ENCODE assay signal across 9 cellular contexts in the genomic region with DNA sequence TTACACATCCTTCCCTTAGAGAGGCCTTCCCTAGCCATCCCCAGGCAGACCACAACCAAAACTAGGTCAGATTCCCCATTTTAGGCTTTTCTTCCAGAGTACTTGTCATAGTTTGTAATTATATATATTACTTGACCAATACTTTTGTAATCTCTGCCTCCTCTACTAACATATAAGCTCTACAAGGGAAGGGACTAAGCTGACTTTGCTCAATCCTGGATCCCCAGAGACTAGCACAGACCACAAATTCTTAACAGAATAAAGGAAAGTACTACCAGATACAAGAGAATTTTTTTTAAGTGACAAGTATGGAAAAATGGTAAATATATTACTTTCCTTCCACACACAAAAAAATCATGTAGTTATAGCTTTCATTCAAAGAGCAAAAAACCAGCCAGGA. TPM values are rescaled to one million over a fixed set of nuclear protein-coding genes. Genes with fewer than 3 reads are reported as not detected.
DNase-seq lines count a peak whose midpoint lies in the region; ATAC-seq and TF ChIP-seq lines count a peak whose summit lies in the region.
"Had no signal": no experiment of that assay in that cellular context is flagged by ENCODE, and none has a peak within 500 bp of the region (broad histone marks: within the 10 kb centered on the region; RNA-seq: fewer than 3 reads in every experiment).

No MANE protein-coding gene starts in this region.

- intact Hi-C loops in activated CD4-positive, alpha-beta T cell treated with anti-CD3 and anti-CD28 coated beads, Interleukin-2, amount 10 ng/mL, durations not matched to agents 24 days and 14 days (cut with micrococcal nuclease), result loop anchor here (2.0 to 5.0 kb wide), 3 partner anchors 42 to 239 kb away; a partner anchor contains a TSS
- intact Hi-C loops in gastrocnemius medialis (cut with DNase I; ENCODE audit: low total_unique reads) (loop anchor here (2.0 to 10.0 kb wide), 3 partner anchors 49 to 175 kb away; a partner anchor contains a TSS), mucosa of descending colon (cut with DNase I, micrococcal nuclease) (no loop called here)

- H3K4me1 Mint-ChIP-seq in activated CD4-positive, alpha-beta T cell treated with anti-CD3 and anti-CD28 coated beads, Interleukin-2, amount 10 ng/mL, durations not matched to agents 24 days and 14 days, result peaks cover 26% of the 10 kb centered on the region

- H3K4me3 Mint-ChIP-seq in activated CD4-positive, alpha-beta T cell treated with anti-CD3 and anti-CD28 coated beads, Interleukin-2, amount 10 ng/mL, durations not matched to agents 24 days and 14 days, result peak overlapping the region; percentile 99

- H3K27me3 ChIP-seq in gastrocnemius medialis (no peaks in the 10 kb centered on the region), gastroesophageal sphincter (no peaks in the 10 kb centered on the region)

- peak overlapping the region; percentile 53 for H3K4me3 ChIP-seq in epithelial cell of esophagus (ENCODE audit: low read length)
- H3K4me3 ChIP-seq in gastrocnemius medialis, result peak overlapping the region in 3 of 4 donors; percentile 83 to 98 (median 89)
- H3K4me3 ChIP-seq in gastroesophageal sphincter, result peak overlapping the region in 1 of 2 donors; percentile 70
- no peak overlapping the region for H3K4me3 ChIP-seq in mucosa of descending colon

- in situ Hi-C loops in gastrocnemius medialis (cut with MboI; ENCODE audit: low sequenced_read_pairs in 4 of 4), result loop anchor here in 1 of 4 donors (10.0 kb wide), 1 partner anchor 65 kb away; no protein-coding TSS in a partner anchor

- ATAC-seq in gastrocnemius medialis (no peak), gastroesophageal sphincter (no peak), mucosa of descending colon (no peak)

- POLR2A ChIA-PET in RWPE1 (lab: Yijun Ruan, JAX; ENCODE audit: low non-redundant PET), result interaction anchor here (1.3 kb wide), 1 partner anchor 49 kb away, joined by 3 read pairs; a partner anchor contains a TSS

- peaks cover 3% of the 10 kb centered on the region for H3K9me3 Mint-ChIP-seq in activated CD4-positive, alpha-beta T cell treated with anti-CD3 and anti-CD28 coated beads, Interleukin-2, amount 10 ng/mL, durations not matched to agents 24 days and 14 days

- TF ChIP-seq EP300 in gastroesophageal sphincter (IDR thresholded peaks at IDR 0.05), result no peak

- H3K27me3 Mint-ChIP-seq in activated CD4-positive, alpha-beta T cell treated with anti-CD3 and anti-CD28 coated beads, Interleukin-2, amount 10 ng/mL, durations not matched to agents 24 days and 14 days, result peaks cover 2% of the 10 kb centered on the region

- H3K36me3 ChIP-seq in gastrocnemius medialis, result peaks cover 0 to 11% of the 10 kb centered on the region in 2 donors
- H3K36me3 ChIP-seq in gastroesophageal sphincter, result peaks cover 0 to 18% of the 10 kb centered on the region in 2 donors
- H3K36me3 ChIP-seq in mucosa of descending colon (ENCODE audit: low read depth), result no peaks in the 10 kb centered on the region

- TF ChIP-seq POLR2A in gastrocnemius medialis (IDR thresholded peaks at IDR 0.05) (no peak), gastroesophageal sphincter (IDR thresholded peaks at IDR 0.05) (no peak)

- CTCF ChIA-PET in RWPE1 (lab: Yijun Ruan, JAX), result interaction anchor here (0.5 to 0.7 kb wide), 2 partner anchors 14 to 169 kb away, joined by 3 to 6 read pairs; no protein-coding TSS in a partner anchor

- no peak for DNase-seq in activated CD4-positive, alpha-beta T cell treated with anti-CD3 and anti-CD28 coated beads, Interleukin-2, amount 10 ng/mL, durations not matched to agents 24 days and 14 days
- no peak for DNase-seq in activated CD4-positive, alpha-beta T cell treated with anti-CD3 and anti-CD28 coated beads, Interleukin-2, amount 50 U/mL, for 48 hours
- DNase-seq in RWPE1 (ENCODE audit: low spot score), result no peak
- DNase-seq in epithelial cell of esophagus (ENCODE audit: low read depth), result no peak
- DNase-seq in gastrocnemius medialis, result no peak
- DNase-seq in germinal center (ENCODE audit: low spot score), result no peak
- no peak for DNase-seq in mucosa of descending colon
- DNase-seq: aorta had no signal

- no peak overlapping the region for H3K27ac Mint-ChIP-seq in activated CD4-positive, alpha-beta T cell treated with anti-CD3 and anti-CD28 coated beads, Interleukin-2, amount 10 ng/mL, durations not matched to agents 24 days and 14 days

- peaks cover 31% of the 10 kb centered on the region for H3K36me3 Mint-ChIP-seq in activated CD4-positive, alpha-beta T cell treated with anti-CD3 and anti-CD28 coated beads, Interleukin-2, amount 10 ng/mL, durations not matched to agents 24 days and 14 days (ENCODE audit: low read depth)

- no peaks in the 10 kb centered on the region for H3K9me3 ChIP-seq in gastrocnemius medialis
- H3K9me3 ChIP-seq in gastroesophageal sphincter, result peaks cover 0 to 12% (median 0%) of the 10 kb centered on the region in 3 donors
- peaks cover 7% of the 10 kb centered on the region for H3K9me3 ChIP-seq in mucosa of descending colon

- H3K4me1 ChIP-seq in gastrocnemius medialis, result peaks cover 13 to 23% of the 10 kb centered on the region in 2 donors
- peaks cover 12 to 44% (median 12%) of the 10 kb centered on the region in 3 donors for H3K4me1 ChIP-seq in gastroesophageal sphincter
- peaks cover 14% of the 10 kb centered on the region for H3K4me1 ChIP-seq in mucosa of descending colon (ENCODE audit: low read depth)

- H3K27ac ChIP-seq in RWPE1 (peak overlapping the region; percentile 42; the same call in 1 of the 2 replicates), gastrocnemius medialis (no peak overlapping the region), gastroesophageal sphincter (no peak overlapping the region)

- TF ChIP-seq CTCF in RWPE1 (conservative IDR thresholded peaks at IDR 0.05; ENCODE audit: low read depth) (no peak), epithelial cell of esophagus (IDR thresholded peaks at IDR 0.05; ENCODE audit: insufficient read depth, low read depth, low read length, missing control alignments) (no peak), gastrocnemius medialis (IDR thresholded peaks at IDR 0.05 in 4 of 5, conservative IDR thresholded peaks at IDR 0.05 in 1 of 5) (no peak), gastroesophageal sphincter (IDR thresholded peaks at IDR 0.05) (no peak), mucosa of descending colon (IDR thresholded peaks at IDR 0.05) (no peak)

RNA-seq across cellular contexts. Expression of a gene that starts 2.0 kb away (rescaled TPM):
- total RNA-seq in activated CD4-positive, alpha-beta T cell treated with anti-CD3 and anti-CD28 coated beads, Interleukin-2, amount 10 ng/mL, durations not matched to agents 24 days and 14 days, result 20.3 and 23.5 TPM in 2 replicates
- total RNA-seq in gastrocnemius medialis (1 to 10 TPM; 2.9 to 7.3 (median 4.2) TPM), gastroesophageal sphincter (10 to 100 TPM; 10.4 to 19.3 (median 13.3) TPM), mucosa of descending colon (10 to 100 TPM; 18.8 to 29.4 (median 23.1) TPM)

RNA-seq across cellular contexts. Expression of a gene that starts 44.6 kb away (rescaled TPM):
- 20.1 and 22.1 TPM in 2 replicates for total RNA-seq in activated CD4-positive, alpha-beta T cell treated with anti-CD3 and anti-CD28 coated beads, Interleukin-2, amount 10 ng/mL, durations not matched to agents 24 days and 14 days
- total RNA-seq in gastrocnemius medialis (10 to 100 TPM in 1 of 4 donors, 1 to 10 TPM in 3; 4.7 to 10.9 (median 7.1) TPM), gastroesophageal sphincter (10 to 100 TPM; 22.7 to 67.6 (median 41.8) TPM), mucosa of descending colon (10 to 100 TPM; 17.9 to 18.4 (median 18.0) TPM)

RNA-seq across cellular contexts. Expression of a gene that starts 49.4 kb away (rescaled TPM):
- 2.8 and 5.7 TPM in 2 replicates for total RNA-seq in activated CD4-positive, alpha-beta T cell treated with anti-CD3 and anti-CD28 coated beads, Interleukin-2, amount 10 ng/mL, durations not matched to agents 24 days and 14 days
- total RNA-seq in gastrocnemius medialis (1 to 10 TPM; 1.8 to 7.6 (median 3.6) TPM), gastroesophageal sphincter (10 to 100 TPM in 3 of 4 donors, 1 to 10 TPM in 1; 7.7 to 24.6 (median 14.5) TPM), mucosa of descending colon (10 to 100 TPM in 2 of 3 donors, 1 to 10 TPM in 1; 9.2 to 20.9 (median 11.4) TPM)

Comparison
In these comparisons a context has a peak if more than half of its experiments do, and no peak if none do; other contexts are left out.
1. intact Hi-C loops: an anchor here in activated CD4-positive, alpha-beta T cell treated with anti-CD3 and anti-CD28 coated beads, Interleukin-2, amount 10 ng/mL, durations not matched to agents 24 days and 14 days (2.0 to 5.0 kb wide) and gastrocnemius medialis (2.0 to 10.0 kb wide); none called in mucosa of descending colon.